In genomic region chr20:33177866-33178265, GRCh38 we compare ENCODE assay signal across 38 cellular contexts. TPM values are rescaled to one million over a fixed set of nuclear protein-coding genes. Genes with fewer than 3 reads are reported as not detected.
"Had no signal": no experiment of that assay in that cellular context is flagged by ENCODE, and none has a peak within 500 bp of the region (broad histone marks: within the 10 kb centered on the region; RNA-seq: fewer than 3 reads in every experiment).

No MANE protein-coding gene starts in this region.

- H3K36me3 Mint-ChIP-seq: activated CD4-positive, alpha-beta memory T cell treated with anti-CD3 and anti-CD28 coated beads for 36 hours; activated naive CD4-positive, alpha-beta T cell treated with anti-CD3 and anti-CD28 coated beads, Interleukin-2, amount 10 ng/mL, durations not matched to agents 7 days and 5 days; natural killer cell; neural progenitor cell; stimulated activated effector memory CD8-positive, alpha-beta T cell treated with anti-CD3 and anti-CD28 coated beads, Interleukin-12 subunit alpha, Interleukin-12 subunit beta, amount 100 ng/mL, for 72 hours had no signal

- H3K27ac ChIP-seq: brain microvascular endothelial cell, coronary artery, dorsolateral prefrontal cortex, gastrocnemius medialis, neural progenitor cell, skin epidermis, stomach, suprapubic skin, transverse colon had no signal

- H3K4me2 ChIP-seq: neural progenitor cell had no signal

- ATAC-seq: gastrocnemius medialis; left ventricle myocardium superior; natural killer cell; sciatic nerve; stimulated activated effector memory CD8-positive, alpha-beta T cell treated with anti-CD3 and anti-CD28 coated beads, Interleukin-12 subunit alpha, Interleukin-12 subunit beta, amount 100 ng/mL, for 72 hours; T-helper 17 cell had no signal

- H3K9ac ChIP-seq: neural progenitor cell had no signal

- H3K9me3 Mint-ChIP-seq: activated CD4-positive, alpha-beta memory T cell treated with anti-CD3 and anti-CD28 coated beads for 36 hours; activated CD4-positive, alpha-beta T cell treated with anti-CD3 and anti-CD28 coated beads, Interleukin-2, amount 10 ng/mL, durations not matched to agents 24 days and 14 days; activated naive CD4-positive, alpha-beta T cell treated with anti-CD3 and anti-CD28 coated beads, Interleukin-2, amount 10 ng/mL, durations not matched to agents 7 days and 5 days; natural killer cell; neural progenitor cell; stimulated activated effector memory CD8-positive, alpha-beta T cell treated with anti-CD3 and anti-CD28 coated beads, Interleukin-12 subunit alpha, Interleukin-12 subunit beta, amount 100 ng/mL, for 72 hours had no signal

- H3K4me1 Mint-ChIP-seq: activated CD4-positive, alpha-beta T cell treated with anti-CD3 and anti-CD28 coated beads, Interleukin-2, amount 10 ng/mL, durations not matched to agents 24 days and 14 days; activated naive CD4-positive, alpha-beta T cell treated with anti-CD3 and anti-CD28 coated beads, Interleukin-2, amount 10 ng/mL, durations not matched to agents 7 days and 5 days; natural killer cell; stimulated activated effector memory CD8-positive, alpha-beta T cell treated with anti-CD3 and anti-CD28 coated beads, Interleukin-12 subunit alpha, Interleukin-12 subunit beta, amount 100 ng/mL, for 72 hours; T-helper 17 cell had no signal

- H3K27me3 ChIP-seq: brain microvascular endothelial cell, dorsolateral prefrontal cortex, gastrocnemius medialis, neural progenitor cell, stomach, suprapubic skin, transverse colon had no signal

- H3K4me1 ChIP-seq: gastrocnemius medialis, suprapubic skin, transverse colon had no signal

- H3K36me3 ChIP-seq: brain microvascular endothelial cell, gastrocnemius medialis, neural progenitor cell, stomach, suprapubic skin, transverse colon had no signal

- H2AFZ ChIP-seq: neural progenitor cell had no signal

- H3K4me3 Mint-ChIP-seq: activated CD4-positive, alpha-beta memory T cell treated with anti-CD3 and anti-CD28 coated beads for 36 hours; activated CD4-positive, alpha-beta T cell treated with anti-CD3 and anti-CD28 coated beads, Interleukin-2, amount 10 ng/mL, durations not matched to agents 24 days and 14 days; activated naive CD4-positive, alpha-beta T cell treated with anti-CD3 and anti-CD28 coated beads, Interleukin-2, amount 10 ng/mL, durations not matched to agents 7 days and 5 days; natural killer cell; neural progenitor cell; stimulated activated effector memory CD8-positive, alpha-beta T cell treated with anti-CD3 and anti-CD28 coated beads, Interleukin-12 subunit alpha, Interleukin-12 subunit beta, amount 100 ng/mL, for 72 hours; T-helper 17 cell had no signal

- H3K9me3 ChIP-seq: gastrocnemius medialis, stomach, suprapubic skin, transverse colon had no signal

- DNase-seq: activated CD4-positive, alpha-beta memory T cell treated with anti-CD3 and anti-CD28 coated beads for 36 hours; activated CD4-positive, alpha-beta T cell treated with anti-CD3 and anti-CD28 coated beads, Interleukin-2, amount 10 ng/mL, durations not matched to agents 24 days and 14 days; activated CD4-positive, CD25-positive, alpha-beta regulatory T cell treated with anti-CD3 and anti-CD28 coated beads, Interleukin-2, amount 50 U/mL, for 72 hours; activated CD8-positive, alpha-beta memory T cell treated with anti-CD3 and anti-CD28 coated beads, Interleukin-2, amount 50 U/mL, for 4 hours; activated gamma-delta T cell; activated naive CD4-positive, alpha-beta T cell treated with anti-CD3 and anti-CD28 coated beads, Interleukin-2, amount 10 ng/mL, durations not matched to agents 7 days and 5 days; activated T-cell treated with anti-CD3 and anti-CD28 coated beads, Interleukin-2, amount 50 U/mL, for 1 hour; amniotic stem cell; brain microvascular endothelial cell; dorsolateral prefrontal cortex; effector memory CD4-positive, alpha-beta T cell; gastrocnemius medialis; glutamatergic neuron; left ventricle myocardium superior; mammary epithelial cell; midbrain; natural killer cell; stimulated activated CD4-positive, alpha-beta T cell treated with anti-CD3 and anti-CD28 coated beads, Interleukin-12 subunit alpha, Interleukin-12 subunit beta, amount 100 ng/mL, for 4 hours; stimulated activated CD4-positive, alpha-beta T cell treated with anti-CD3 and anti-CD28 coated beads, Interleukin-4, amount 100 ng/mL, for 24 hours; stomach; T-helper 17 cell; T1000; transverse colon had no signal

- H3K27me3 Mint-ChIP-seq: activated CD4-positive, alpha-beta memory T cell treated with anti-CD3 and anti-CD28 coated beads for 36 hours; activated CD4-positive, alpha-beta T cell treated with anti-CD3 and anti-CD28 coated beads, Interleukin-2, amount 10 ng/mL, durations not matched to agents 24 days and 14 days had no signal

- H3K4me3 ChIP-seq: coronary artery, dorsolateral prefrontal cortex, gastrocnemius medialis, neural progenitor cell, skin epidermis, stomach, suprapubic skin, transverse colon had no signal

- H3K27ac Mint-ChIP-seq: activated CD4-positive, alpha-beta memory T cell treated with anti-CD3 and anti-CD28 coated beads for 36 hours; activated CD4-positive, alpha-beta T cell treated with anti-CD3 and anti-CD28 coated beads, Interleukin-2, amount 10 ng/mL, durations not matched to agents 24 days and 14 days; activated naive CD4-positive, alpha-beta T cell treated with anti-CD3 and anti-CD28 coated beads, Interleukin-2, amount 10 ng/mL, durations not matched to agents 7 days and 5 days; natural killer cell; neural progenitor cell; stimulated activated effector memory CD8-positive, alpha-beta T cell treated with anti-CD3 and anti-CD28 coated beads, Interleukin-12 subunit alpha, Interleukin-12 subunit beta, amount 100 ng/mL, for 72 hours; T-helper 17 cell had no signal

RNA-seq across cellular contexts. Expression of gene BPIFA2, which starts 9.9 kb away (rescaled TPM):
- total RNA-seq: activated CD4-positive, alpha-beta memory T cell treated with anti-CD3 and anti-CD28 coated beads for 36 hours; activated CD4-positive, alpha-beta T cell treated with anti-CD3 and anti-CD28 coated beads, Interleukin-2, amount 10 ng/mL, durations not matched to agents 24 days and 14 days; activated CD8-positive, alpha-beta memory T cell treated with anti-CD3 and anti-CD28 coated beads for 36 hours; astrocyte; cardiac septum; cerebellum; epithelial cell of proximal tubule; gastrocnemius medialis; left ventricle myocardium superior; mammary epithelial cell; natural killer cell; osteocyte; posterior vena cava; renal cortical epithelial cell; sciatic nerve; stomach; suprapubic skin; T-helper 17 cell; transverse colon; urinary bladder had no signal
- polyA plus RNA-seq: mammary epithelial cell, stomach, urinary bladder had no signal

RNA-seq across cellular contexts. Expression of gene BPIFA3, which starts 39.3 kb away (rescaled TPM):
- total RNA-seq: activated CD4-positive, alpha-beta memory T cell treated with anti-CD3 and anti-CD28 coated beads for 36 hours; activated CD4-positive, alpha-beta T cell treated with anti-CD3 and anti-CD28 coated beads, Interleukin-2, amount 10 ng/mL, durations not matched to agents 24 days and 14 days; activated CD8-positive, alpha-beta memory T cell treated with anti-CD3 and anti-CD28 coated beads for 36 hours; astrocyte; cardiac septum; cerebellum; dorsolateral prefrontal cortex; epithelial cell of proximal tubule; gastrocnemius medialis; left ventricle myocardium superior; mammary epithelial cell; natural killer cell; osteocyte; posterior vena cava; renal cortical epithelial cell; sciatic nerve; stomach; suprapubic skin; T-helper 17 cell; transverse colon; urinary bladder had no signal
- polyA plus RNA-seq: mammary epithelial cell, stomach, urinary bladder had no signal

RNA-seq across cellular contexts. Expression of gene BPIFA1, which starts 57.9 kb away (rescaled TPM):
- total RNA-seq: activated CD4-positive, alpha-beta memory T cell treated with anti-CD3 and anti-CD28 coated beads for 36 hours; activated CD4-positive, alpha-beta T cell treated with anti-CD3 and anti-CD28 coated beads, Interleukin-2, amount 10 ng/mL, durations not matched to agents 24 days and 14 days; activated CD8-positive, alpha-beta memory T cell treated with anti-CD3 and anti-CD28 coated beads for 36 hours; astrocyte; cardiac septum; cerebellum; dorsolateral prefrontal cortex; epithelial cell of proximal tubule; gastrocnemius medialis; left ventricle myocardium superior; mammary epithelial cell; natural killer cell; osteocyte; posterior vena cava; renal cortical epithelial cell; sciatic nerve; suprapubic skin; T-helper 17 cell; transverse colon; urinary bladder had no signal
- polyA plus RNA-seq: mammary epithelial cell, stomach, urinary bladder had no signal
